Comparison of ENCODE assay signal across 30 cellular contexts in the genomic region with DNA sequence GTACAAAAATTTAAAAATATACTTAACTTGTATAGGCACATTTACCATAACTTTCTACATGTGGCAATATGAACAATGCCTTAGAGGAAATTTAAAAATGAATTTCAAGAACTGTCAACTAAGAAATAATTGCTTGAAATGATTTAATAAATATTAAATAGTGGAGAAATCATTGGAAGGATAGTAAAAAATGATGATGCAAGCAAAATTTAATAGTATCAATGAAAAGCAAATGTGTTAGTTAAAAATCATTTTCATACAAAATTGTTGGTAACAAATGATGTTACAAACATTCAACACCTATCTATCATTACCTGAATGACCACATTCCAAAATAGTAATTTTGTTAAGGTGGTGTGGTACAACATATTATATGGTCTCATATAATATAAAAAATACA.
"Had no signal": no experiment of that assay in that cellular context is flagged by ENCODE, and none has a peak within 500 bp of the region (broad histone marks: within the 10 kb centered on the region; RNA-seq: fewer than 3 reads in every experiment).

No MANE protein-coding gene starts in this region.

- H3K4me1 ChIP-seq: adrenal gland, body of pancreas, colonic mucosa, esophagus squamous epithelium had no signal

- FAIRE-seq: endometrium, endothelial cell of umbilical vein had no signal

- H3K36me3 ChIP-seq: adrenal gland, colonic mucosa, esophagus squamous epithelium, WERI-Rb-1 had no signal

- ATAC-seq: activated CD4-positive, CD25-positive, alpha-beta regulatory T cell treated with anti-CD3 and anti-CD28 coated beads, Interleukin-2, amount 50 U/mL, for 24 hours; activated CD8-positive, alpha-beta T cell treated with anti-CD3 and anti-CD28 coated beads for 36 hours; activated naive CD8-positive, alpha-beta T cell treated with anti-CD3 and anti-CD28 coated beads, Interleukin-2, amount 50 U/mL, for 24 hours; activated T-cell treated with anti-CD3 and anti-CD28 coated beads, Interleukin-2, amount 50 U/mL, for 4 hours; activated T-helper 17 cell treated with anti-CD3 and anti-CD28 coated beads, Interleukin-2, amount 50 U/mL, for 72 hours; body of pancreas; T-cell had no signal

- H3K27me3 ChIP-seq: adrenal gland, body of pancreas, colonic mucosa, esophagus squamous epithelium had no signal

- H3K9me3 ChIP-seq: body of pancreas, colonic mucosa, esophagus squamous epithelium had no signal

- DNase-seq: activated B cell treated with CpG ODN at 0.5 μM for 24 hours; activated CD4-positive, alpha-beta T cell treated with anti-CD3 and anti-CD28 coated beads for 48 hours; activated CD4-positive, alpha-beta T cell treated with anti-CD3 and anti-CD28 coated beads, Interleukin-2, amount 50 U/mL, for 1 hour; activated CD4-positive, alpha-beta T cell treated with anti-CD3 and anti-CD28 coated beads, Interleukin-2, amount 50 U/mL, for 48 hours; activated CD8-positive, alpha-beta memory T cell treated with anti-CD3 and anti-CD28 coated beads for 24 hours; activated CD8-positive, alpha-beta T cell treated with anti-CD3 and anti-CD28 coated beads for 36 hours; activated effector memory CD4-positive, alpha-beta T cell treated with Interleukin-2 at 50 U/mL for 16 hours; activated gamma-delta T cell treated with Interleukin-2 at 50 U/mL for 16 hours; activated naive CD4-positive, alpha-beta T cell treated with anti-CD3 and anti-CD28 coated beads for 36 hours; activated naive CD8-positive, alpha-beta T cell treated with anti-CD3 and anti-CD28 coated beads for 36 hours; activated naive CD8-positive, alpha-beta T cell treated with anti-CD3 and anti-CD28 coated beads, Interleukin-2, amount 50 U/mL, for 24 hours; activated T-cell treated with anti-CD3 and anti-CD28 coated beads, Interleukin-2, amount 50 U/mL, for 4 hours; adrenal gland; amygdala; aorta; body of pancreas; caudate nucleus; colonic mucosa; effector CD8-positive, alpha-beta T cell; esophagus squamous epithelium; foreskin melanocyte; head of caudate nucleus; T-cell; T-helper 9 cell; WERI-Rb-1 had no signal

- H3K27ac ChIP-seq: adrenal gland, body of pancreas, colonic mucosa, epithelial cell of prostate, esophagus squamous epithelium, WERI-Rb-1 had no signal

- H3K4me3 ChIP-seq: adrenal gland, body of pancreas, colonic mucosa, esophagus squamous epithelium had no signal
